1 cellular context compared by ENCODE assay signal in the genomic region with DNA sequence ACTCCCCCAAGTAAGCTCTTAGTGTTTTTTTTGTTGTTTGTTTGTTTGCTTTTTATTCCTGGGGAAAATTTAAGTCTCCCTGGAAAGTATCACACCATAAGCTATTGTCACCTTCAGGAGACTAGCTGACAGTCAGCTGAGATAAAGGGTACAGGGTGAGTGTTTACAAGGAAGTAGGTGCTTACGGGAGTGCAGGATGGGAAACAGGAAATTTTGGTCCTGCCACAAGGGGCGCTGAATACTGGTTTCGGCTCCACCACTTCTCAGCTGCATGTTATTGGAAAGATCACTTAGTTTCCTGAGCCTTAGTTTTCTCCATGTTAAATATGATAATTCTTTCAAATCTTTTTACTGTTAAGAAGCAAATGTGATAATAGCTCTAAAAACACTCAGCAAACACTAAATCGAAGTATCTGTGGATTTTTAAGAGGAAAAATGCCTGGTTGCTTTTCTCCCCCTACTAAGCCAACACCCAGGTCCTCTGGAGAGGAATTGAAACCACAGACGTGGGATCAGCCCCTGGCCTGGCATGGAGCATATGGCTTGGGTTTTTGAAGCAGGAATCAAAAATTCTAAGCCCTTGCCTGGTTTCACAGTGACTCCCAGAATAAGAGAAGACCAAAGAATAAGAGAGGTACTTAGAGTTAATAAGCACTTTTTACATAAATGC.
TF ChIP-seq lines count a peak whose summit lies in the region.

No MANE protein-coding gene starts in this region.

TF ChIP-seq in K562, 482 proteins besides CTCF, POLR2A, EP300 and RAD21 (continued from another document):
- TF ChIP-seq, protein P1, sequence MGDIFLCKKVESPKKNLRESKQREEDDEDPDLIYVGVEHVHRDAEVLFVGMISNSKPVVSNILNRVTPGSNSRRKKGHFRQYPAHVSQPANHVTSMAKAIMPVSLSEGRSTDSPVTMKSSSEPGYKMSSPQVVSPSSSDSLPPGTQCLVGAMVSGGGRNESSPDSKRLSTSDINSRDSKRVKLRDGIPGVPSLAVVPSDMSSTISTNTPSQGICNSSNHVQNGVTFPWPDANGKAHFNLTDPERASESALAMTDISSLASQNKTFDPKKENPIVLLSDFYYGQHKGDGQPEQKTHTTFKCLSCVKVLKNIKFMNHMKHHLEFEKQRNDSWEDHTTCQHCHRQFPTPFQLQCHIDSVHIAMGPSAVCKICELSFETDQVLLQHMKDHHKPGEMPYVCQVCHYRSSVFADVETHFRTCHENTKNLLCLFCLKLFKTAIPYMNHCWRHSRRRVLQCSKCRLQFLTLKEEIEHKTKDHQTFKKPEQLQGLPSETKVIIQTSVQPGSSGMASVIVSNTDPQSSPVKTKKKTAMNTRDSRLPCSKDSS (IDR thresholded peaks at IDR 0.05; ENCODE audit: low read depth, partially characterized antibody): no peak
- TF ChIP-seq RNF2 (IDR thresholded peaks at IDR 0.05) (no peak), ZNF239 (CRISPR knock-in tag; IDR thresholded peaks at IDR 0.05) (no peak), TGIF2 (CRISPR knock-in tag; IDR thresholded peaks at IDR 0.05) (no peak), ARID2 (IDR thresholded peaks at IDR 0.05) (no peak)
